20 cellular contexts compared by ENCODE assay signal in genomic region chr1:3215198-3216045, GRCh38.
"Had no signal": no experiment of that assay in that cellular context is flagged by ENCODE, and none has a peak within 500 bp of the region (broad histone marks: within the 10 kb centered on the region; RNA-seq: fewer than 3 reads in every experiment).

No MANE protein-coding gene starts in this region.

- H3K4me1 Mint-ChIP-seq: activated CD4-positive, alpha-beta memory T cell treated with anti-CD3 and anti-CD28 coated beads, Interleukin-2, amount 10 ng/mL, durations not matched to agents 7 days and 5 days; activated CD4-positive, alpha-beta T cell treated with anti-CD3 and anti-CD28 coated beads for 36 hours; activated naive CD8-positive, alpha-beta T cell treated with anti-CD3 and anti-CD28 coated beads, Interleukin-2, amount 50 U/mL, for 24 hours; memory B cell had no signal

- H3K9me3 Mint-ChIP-seq: activated CD4-positive, alpha-beta memory T cell treated with anti-CD3 and anti-CD28 coated beads, Interleukin-2, amount 10 ng/mL, durations not matched to agents 7 days and 5 days; activated naive CD8-positive, alpha-beta T cell treated with anti-CD3 and anti-CD28 coated beads, Interleukin-2, amount 50 U/mL, for 24 hours; activated T-cell treated with anti-CD3 and anti-CD28 coated beads, Interleukin-2, amount 50 U/mL, for 72 hours; effector memory CD8-positive, alpha-beta T cell; memory B cell; nephron had no signal

- ATAC-seq: activated CD4-positive, alpha-beta T cell treated with anti-CD3 and anti-CD28 coated beads for 36 hours; activated naive CD8-positive, alpha-beta T cell treated with anti-CD3 and anti-CD28 coated beads, Interleukin-2, amount 50 U/mL, for 24 hours; activated T-cell treated with anti-CD3 and anti-CD28 coated beads, Interleukin-2, amount 50 U/mL, for 72 hours; effector memory CD8-positive, alpha-beta T cell; left lung; stimulated activated naive CD8-positive, alpha-beta T cell treated with anti-CD3 and anti-CD28 coated beads, Interleukin-15, Interleukin-2, amounts not matched to agents 100 U/mL and 50 U/mL, for 24 hours had no signal

- FAIRE-seq: islet of Langerhans had no signal

- H3K27me3 Mint-ChIP-seq: activated CD4-positive, alpha-beta memory T cell treated with anti-CD3 and anti-CD28 coated beads, Interleukin-2, amount 10 ng/mL, durations not matched to agents 7 days and 5 days; activated CD4-positive, alpha-beta T cell treated with anti-CD3 and anti-CD28 coated beads for 36 hours; activated naive CD8-positive, alpha-beta T cell treated with anti-CD3 and anti-CD28 coated beads, Interleukin-2, amount 50 U/mL, for 24 hours had no signal

- H3K27me3 ChIP-seq: ovary, vagina had no signal

- DNase-seq: activated CD4-positive, alpha-beta memory T cell treated with anti-CD3 and anti-CD28 coated beads, Interleukin-2, amount 10 ng/mL, durations not matched to agents 7 days and 5 days; activated CD4-positive, alpha-beta T cell treated with anti-CD3 and anti-CD28 coated beads for 36 hours; activated CD8-positive, alpha-beta memory T cell treated with anti-CD3 and anti-CD28 coated beads, Interleukin-2, amount 50 U/mL, for 4 hours; activated gamma-delta T cell treated with Interleukin-2 at 50 U/mL for 16 hours; activated naive CD8-positive, alpha-beta T cell treated with anti-CD3 and anti-CD28 coated beads, Interleukin-2, amount 50 U/mL, for 24 hours; activated T-cell treated with anti-CD3 and anti-CD28 coated beads, Interleukin-2, amount 50 U/mL, for 72 hours; central memory CD4-positive, alpha-beta T cell; cortex of kidney; effector memory CD8-positive, alpha-beta T cell; left lung; ovary; stimulated activated CD4-positive, alpha-beta T cell treated with anti-CD3 and anti-CD28 coated beads, Interleukin-4, amount 100 ng/mL, for 1 hour; stimulated activated CD8-positive, alpha-beta memory T cell treated with anti-CD3 and anti-CD28 coated beads, Interleukin-4, amount 100 ng/mL, for 48 hours; stimulated activated naive CD8-positive, alpha-beta T cell treated with anti-CD3 and anti-CD28 coated beads, Interleukin-15, Interleukin-2, amounts not matched to agents 100 U/mL and 50 U/mL, for 24 hours; T-helper 1 cell had no signal

- H3K27ac ChIP-seq: left lung, ovary, vagina, VCaP had no signal

- H3K27ac Mint-ChIP-seq: activated CD4-positive, alpha-beta memory T cell treated with anti-CD3 and anti-CD28 coated beads, Interleukin-2, amount 10 ng/mL, durations not matched to agents 7 days and 5 days; activated CD4-positive, alpha-beta T cell treated with anti-CD3 and anti-CD28 coated beads for 36 hours; activated naive CD8-positive, alpha-beta T cell treated with anti-CD3 and anti-CD28 coated beads, Interleukin-2, amount 50 U/mL, for 24 hours; activated T-cell treated with anti-CD3 and anti-CD28 coated beads, Interleukin-2, amount 50 U/mL, for 72 hours; effector memory CD8-positive, alpha-beta T cell; memory B cell had no signal

- H3K36me3 Mint-ChIP-seq: memory B cell had no signal

- H3K4me3 Mint-ChIP-seq: activated CD4-positive, alpha-beta memory T cell treated with anti-CD3 and anti-CD28 coated beads, Interleukin-2, amount 10 ng/mL, durations not matched to agents 7 days and 5 days; activated CD4-positive, alpha-beta T cell treated with anti-CD3 and anti-CD28 coated beads for 36 hours; activated naive CD8-positive, alpha-beta T cell treated with anti-CD3 and anti-CD28 coated beads, Interleukin-2, amount 50 U/mL, for 24 hours; activated T-cell treated with anti-CD3 and anti-CD28 coated beads, Interleukin-2, amount 50 U/mL, for 72 hours; effector memory CD8-positive, alpha-beta T cell; memory B cell; nephron had no signal
